Comparison of ENCODE assay signal across 14 cellular contexts in the genomic region with DNA sequence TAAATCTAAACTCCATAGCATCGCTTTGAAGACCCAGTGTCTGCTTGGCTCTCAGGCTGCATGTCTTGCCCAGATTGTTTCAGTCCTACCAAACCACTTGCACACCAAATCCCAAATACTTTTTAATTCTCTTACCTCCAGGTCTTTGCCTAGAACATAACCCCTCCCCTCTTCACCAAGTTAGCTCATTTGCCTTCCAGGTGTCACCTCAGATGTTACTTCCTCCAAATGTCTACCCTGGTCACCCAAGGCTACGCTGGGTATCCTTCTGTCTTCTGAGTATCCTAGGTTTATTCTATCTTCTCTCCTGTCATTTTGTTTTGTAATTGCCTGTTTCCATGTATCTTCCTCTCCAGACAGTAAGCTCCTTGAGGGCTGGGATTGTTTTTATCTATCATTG. TPM values are rescaled to one million over a fixed set of nuclear protein-coding genes. Genes with fewer than 3 reads are reported as not detected.
DNase-seq lines count a peak whose midpoint lies in the region; ATAC-seq and TF ChIP-seq lines count a peak whose summit lies in the region.
"Had no signal": no experiment of that assay in that cellular context is flagged by ENCODE, and none has a peak within 500 bp of the region (broad histone marks: within the 10 kb centered on the region; RNA-seq: fewer than 3 reads in every experiment).

No MANE protein-coding gene starts in this region.

- H3K27me3 ChIP-seq in CD4-positive, alpha-beta T cell (ENCODE audit: control insufficient read depth, insufficient read depth, low read length), result no peaks in the 10 kb centered on the region
- no peaks in the 10 kb centered on the region for H3K27me3 ChIP-seq in heart right ventricle
- H3K27me3 ChIP-seq: BLaER1 had no signal

- WGBS in heart right ventricle, 2 donors, result 99 to 100% methylated on average over 2 of the region's 2 CpGs

- H3K9me3 ChIP-seq in CD4-positive, alpha-beta T cell (ENCODE audit: control insufficient read depth, low read length), result no peaks in the 10 kb centered on the region
- no peaks in the 10 kb centered on the region for H3K9me3 ChIP-seq in heart right ventricle
- H3K9me3 ChIP-seq: BLaER1 had no signal

- H3K27ac Mint-ChIP-seq in CD4-positive, alpha-beta T cell, result peak overlapping the region; percentile 21
- H3K27ac Mint-ChIP-seq in activated B cell treated with CpG ODN at 0.5 μM for 24 hours, result peak overlapping the region; percentile 36
- H3K27ac Mint-ChIP-seq in stimulated activated naive B cell treated with anti-CD40 and anti-IgM and Interleukin-4, amounts not matched to agents 10 μg/mL and 1 μg/mL and 100 μg/mL, for 72 hours, result peak overlapping the region; percentile 11
- H3K27ac Mint-ChIP-seq: GM23338 had no signal

- POLR2A ChIA-PET in CD4-positive, alpha-beta T cell (lab: Charles Lee), result interaction anchor here (2.1 kb wide), 1 partner anchor 11 kb away, joined by 5 read pairs; no protein-coding TSS in a partner anchor
- POLR2A ChIA-PET in activated B cell treated with CpG ODN at 0.5 μM for 24 hours (lab: Charles Lee), result interaction anchor here (1.8 kb wide), 1 partner anchor 9 kb away, joined by 5 read pairs; no protein-coding TSS in a partner anchor

- peaks cover 34% of the 10 kb centered on the region for H3K36me3 Mint-ChIP-seq in CD4-positive, alpha-beta T cell (ENCODE audit: low read depth)
- H3K36me3 Mint-ChIP-seq in activated B cell treated with CpG ODN at 0.5 μM for 24 hours (ENCODE audit: low read depth), result peaks cover 47% of the 10 kb centered on the region
- peaks cover 24 to 47% of the 10 kb centered on the region in 2 donors for H3K36me3 Mint-ChIP-seq in stimulated activated naive B cell treated with anti-CD40 and anti-IgM and Interleukin-4, amounts not matched to agents 10 μg/mL and 1 μg/mL and 100 μg/mL, for 72 hours

- no peak overlapping the region for H3K27ac ChIP-seq in CD4-positive, alpha-beta T cell (ENCODE audit: low read depth, low read length)
- no peak overlapping the region for H3K27ac ChIP-seq in heart right ventricle
- H3K27ac ChIP-seq: 22Rv1, BLaER1 had no signal

- CTCF ChIA-PET in CD4-positive, alpha-beta T cell (lab: Charles Lee), result no interaction called here
- CTCF ChIA-PET in activated B cell treated with CpG ODN at 0.5 μM for 24 hours (lab: Charles Lee), result interaction anchor here (1.2 to 9.1 kb wide), 3 partner anchors 9 to 173 kb away, joined by 4 to 150 read pairs (median 10); no protein-coding TSS in a partner anchor

- H3K4me3 ChIP-seq in heart right ventricle, result no peak overlapping the region
- H3K4me3 ChIP-seq: BLaER1, GM23338 had no signal

- TF ChIP-seq CTCF in CD4-positive, alpha-beta T cell (IDR thresholded peaks at IDR 0.05), result no peak
- TF ChIP-seq CTCF in activated B cell treated with CpG ODN at 0.5 μM for 24 hours (IDR thresholded peaks at IDR 0.05) (no peak), heart right ventricle (IDR thresholded peaks at IDR 0.05) (no peak)

- intact Hi-C loops in CD4-positive, alpha-beta T cell (cut with DNase I, micrococcal nuclease), result no loop called here
- intact Hi-C loops in activated B cell treated with CpG ODN at 0.5 μM for 24 hours (cut with micrococcal nuclease), result no loop called here
- intact Hi-C loops in heart right ventricle (cut with DNase I), result no loop called here

- H3K36me3 ChIP-seq in heart right ventricle, result peaks cover 0 to 55% (median 21%) of the 10 kb centered on the region in 9 donors

- H3K27me3 Mint-ChIP-seq in CD4-positive, alpha-beta T cell, result no peaks in the 10 kb centered on the region
- no peaks in the 10 kb centered on the region for H3K27me3 Mint-ChIP-seq in activated B cell treated with CpG ODN at 0.5 μM for 24 hours
- H3K27me3 Mint-ChIP-seq in stimulated activated naive B cell treated with anti-CD40 and anti-IgM and Interleukin-4, amounts not matched to agents 10 μg/mL and 1 μg/mL and 100 μg/mL, for 72 hours, result no peaks in the 10 kb centered on the region

- no peak for ATAC-seq in CD4-positive, alpha-beta T cell (ENCODE audit: poor library complexity)
- ATAC-seq in activated B cell treated with CpG ODN at 0.5 μM for 24 hours (ENCODE audit: low read depth) (no peak), heart right ventricle (no peak)
- ATAC-seq in stimulated activated naive B cell treated with anti-CD40 and anti-IgM and Interleukin-4, amounts not matched to agents 10 μg/mL and 1 μg/mL and 100 μg/mL, for 72 hours (replicated peaks), result no peak
- ATAC-seq: GM23338 had no signal

- no peaks in the 10 kb centered on the region for H3K9me3 Mint-ChIP-seq in CD4-positive, alpha-beta T cell
- no peaks in the 10 kb centered on the region for H3K9me3 Mint-ChIP-seq in activated B cell treated with CpG ODN at 0.5 μM for 24 hours
- no peaks in the 10 kb centered on the region for H3K9me3 Mint-ChIP-seq in stimulated activated naive B cell treated with anti-CD40 and anti-IgM and Interleukin-4, amounts not matched to agents 10 μg/mL and 1 μg/mL and 100 μg/mL, for 72 hours
- H3K9me3 Mint-ChIP-seq: GM23338 had no signal

- H3K4me1 ChIP-seq in heart right ventricle, result peaks cover 0 to 5% (median 0%) of the 10 kb centered on the region in 9 donors
- H3K4me1 ChIP-seq: BLaER1 had no signal

- peaks cover 15% of the 10 kb centered on the region for H3K4me1 Mint-ChIP-seq in CD4-positive, alpha-beta T cell (ENCODE audit: low read depth)
- H3K4me1 Mint-ChIP-seq in activated B cell treated with CpG ODN at 0.5 μM for 24 hours, result peaks cover 33% of the 10 kb centered on the region
- peaks cover 28 to 42% of the 10 kb centered on the region in 2 donors for H3K4me1 Mint-ChIP-seq in stimulated activated naive B cell treated with anti-CD40 and anti-IgM and Interleukin-4, amounts not matched to agents 10 μg/mL and 1 μg/mL and 100 μg/mL, for 72 hours

- DNase-seq in NCI-H82 (lab: John Stamatoyannopoulos, UW), result peak; percentile 47
- DNase-seq in NCI-H82 treated with DMSO at 0.1 percent for 48 hours (lab: John Stamatoyannopoulos, UW; ENCODE audit: unreplicated experiment), result no peak
- no peak for DNase-seq in CD4-positive, alpha-beta T cell
- DNase-seq in activated B cell treated with CpG ODN at 0.5 μM for 24 hours, result no peak
- DNase-seq in stimulated activated naive B cell treated with anti-CD40 and anti-IgM and Interleukin-4, amounts not matched to agents 10 μg/mL and 1 μg/mL and 100 μg/mL, for 72 hours, result no peak
- DNase-seq in heart right ventricle, result no peak
- no peak for DNase-seq in DMS 273 (lab: John Stamatoyannopoulos, UW; ENCODE audit: unreplicated experiment)
- DNase-seq: DMS153, DMS79 treated with DMSO at 0.1 percent for 48 hours, EL, H7 had no signal

- no peak overlapping the region for H3K4me3 Mint-ChIP-seq in CD4-positive, alpha-beta T cell
- H3K4me3 Mint-ChIP-seq in activated B cell treated with CpG ODN at 0.5 μM for 24 hours, result no peak overlapping the region
- no peak overlapping the region for H3K4me3 Mint-ChIP-seq in stimulated activated naive B cell treated with anti-CD40 and anti-IgM and Interleukin-4, amounts not matched to agents 10 μg/mL and 1 μg/mL and 100 μg/mL, for 72 hours
- H3K4me3 Mint-ChIP-seq: GM23338 had no signal

RNA-seq across cellular contexts. Expression of gene SLC25A28, which starts 11.1 kb away (rescaled TPM):
- total RNA-seq in CD4-positive, alpha-beta T cell, result 100 to 1,000 TPM; 112 to 113 TPM
- total RNA-seq in activated B cell treated with CpG ODN at 0.5 μM for 24 hours, result 45.9 and 47.5 TPM in 2 replicates
- 10 to 100 TPM; 21.2 to 55.9 (median 29.8) TPM for total RNA-seq in heart right ventricle
- 100 to 1,000 TPM in 1 of 2 donors, 10 to 100 TPM in 1; 37.1 to 116 TPM for polyA plus RNA-seq in heart right ventricle

RNA-seq across cellular contexts. Expression of gene ENTPD7, which starts 50.1 kb away (rescaled TPM):
- 1 to 10 TPM; 1.1 to 1.4 TPM for total RNA-seq in CD4-positive, alpha-beta T cell
- total RNA-seq in activated B cell treated with CpG ODN at 0.5 μM for 24 hours, result 5.2 and 6.2 TPM in 2 replicates
- 1 to 10 TPM; 1.7 to 3.8 (median 2.5) TPM for total RNA-seq in heart right ventricle
- polyA plus RNA-seq in heart right ventricle, result 1 to 10 TPM in 1 of 2 donors, under 1 TPM in 1; 0.22 to 1.2 TPM
